In the genomic region with DNA sequence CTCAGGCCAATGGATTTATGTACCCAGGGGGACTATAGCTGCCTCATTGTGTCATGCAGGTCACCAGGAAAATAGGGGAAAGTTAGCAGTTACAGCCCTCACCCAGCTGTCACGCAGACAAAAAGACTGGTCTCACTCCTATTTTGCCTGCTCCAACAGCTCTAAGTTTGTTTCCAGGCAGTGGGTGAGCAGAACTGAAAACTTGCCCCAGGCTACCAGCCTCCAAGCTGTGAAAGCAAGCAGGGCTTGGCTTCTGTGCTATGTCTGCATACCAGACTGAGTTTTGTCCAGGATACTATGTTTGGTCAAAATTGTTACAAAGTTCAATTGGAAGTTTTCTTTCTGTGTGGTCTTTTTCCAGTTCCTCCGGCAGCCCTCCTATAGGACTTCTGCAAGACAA, we compare ENCODE assay signal across 4 cellular contexts.
"Had no signal": no experiment of that assay in that cellular context is flagged by ENCODE, and none has a peak within 500 bp of the region (broad histone marks: within the 10 kb centered on the region; RNA-seq: fewer than 3 reads in every experiment).

No MANE protein-coding gene starts in this region.

- H3K27ac ChIP-seq: HL-60 had no signal

- DNase-seq: IMR-90, KBM-7 had no signal

- H3K4me3 ChIP-seq: K562 had no signal
